8 cellular contexts compared by ENCODE assay signal in genomic region chr6:41424370-41425058, GRCh38.
DNase-seq lines count a peak whose midpoint lies in the region; ATAC-seq and TF ChIP-seq lines count a peak whose summit lies in the region.

No MANE protein-coding gene starts in this region.

- H3K9me3 Mint-ChIP-seq in activated naive CD4-positive, alpha-beta T cell treated with anti-CD3 and anti-CD28 coated beads, Interleukin-2, amount 10 ng/mL, durations not matched to agents 7 days and 5 days = peaks cover under 1% of the 10 kb centered on the region

- peaks cover 43% of the 10 kb centered on the region for H3K27me3 Mint-ChIP-seq in activated naive CD4-positive, alpha-beta T cell treated with anti-CD3 and anti-CD28 coated beads, Interleukin-2, amount 10 ng/mL, durations not matched to agents 7 days and 5 days

- peak; percentile 78 for DNase-seq in GM12865 (ENCODE audit: low read depth)
- DNase-seq in MV-4-11 (lab: John Stamatoyannopoulos, UW) = peak; percentile 64
- peak; percentile 63 for DNase-seq in SKM-1 (lab: John Stamatoyannopoulos, UW; ENCODE audit: unreplicated experiment)
- DNase-seq in activated naive CD4-positive, alpha-beta T cell treated with anti-CD3 and anti-CD28 coated beads, Interleukin-2, amount 10 ng/mL, durations not matched to agents 7 days and 5 days = peak; percentile 88
- DNase-seq in head of caudate nucleus = peak; percentile 38 to 97 (median 91)
- DNase-seq in prostate gland (ENCODE audit: low spot score) = peak; percentile 84
- peak; percentile 84 to 90 for DNase-seq in uterus

- H3K27me3 ChIP-seq in prostate gland (replicated peaks; ENCODE audit: insufficient read depth) = no peaks in the 10 kb centered on the region
- no peaks in the 10 kb centered on the region for H3K27me3 ChIP-seq in uterus

- H3K36me3 Mint-ChIP-seq in activated naive CD4-positive, alpha-beta T cell treated with anti-CD3 and anti-CD28 coated beads, Interleukin-2, amount 10 ng/mL, durations not matched to agents 7 days and 5 days = no peaks in the 10 kb centered on the region

- H3K4me3 Mint-ChIP-seq in activated naive CD4-positive, alpha-beta T cell treated with anti-CD3 and anti-CD28 coated beads, Interleukin-2, amount 10 ng/mL, durations not matched to agents 7 days and 5 days = no peak overlapping the region

- TF ChIP-seq CTCF in GM12865 (IDR thresholded peaks at IDR 0.05; ENCODE audit: insufficient read depth, low read depth, low read length, missing control alignments) = peak; percentile 81
- peak; percentile 60 to 87 (median 81) for TF ChIP-seq CTCF in prostate gland (IDR thresholded peaks at IDR 0.05)
- peak; percentile 78 to 91 (median 84) for TF ChIP-seq CTCF in uterus (IDR thresholded peaks at IDR 0.05)

- H3K36me3 ChIP-seq in prostate gland (no peaks in the 10 kb centered on the region), uterus (no peaks in the 10 kb centered on the region)

- CTCF ChIA-PET in activated naive CD4-positive, alpha-beta T cell treated with anti-CD3 and anti-CD28 coated beads, Interleukin-2, amount 10 ng/mL, durations not matched to agents 7 days and 5 days (lab: Charles Lee) = interaction anchor here (0.6 to 3.0 kb wide), 25 partner anchors 8 to 259 kb away, joined by 3 to 42 read pairs (median 4); no protein-coding TSS in a partner anchor

- peaks cover 8% of the 10 kb centered on the region for H3K4me1 ChIP-seq in prostate gland (replicated peaks)
- H3K4me1 ChIP-seq in uterus = peaks cover 0 to 3% of the 10 kb centered on the region in 2 donors

- intact Hi-C loops in head of caudate nucleus (cut with DNase I) = loop anchor here (5.0 to 10.0 kb wide), 3 partner anchors 123 to 260 kb away; partner anchors contain the start of gene FOXP4
- intact Hi-C loops in prostate gland (cut with DNase I) = loop anchor here (1.0 to 5.0 kb wide), 4 partner anchors 33 to 123 kb away; partner anchors contain the start of gene FOXP4
- intact Hi-C loops in uterus (cut with DNase I; ENCODE audit: low total_unique reads) = loop anchor here (5.0 kb wide), 1 partner anchor 173 kb away; no protein-coding TSS in a partner anchor

- peaks cover 9% of the 10 kb centered on the region for H3K4me1 Mint-ChIP-seq in activated naive CD4-positive, alpha-beta T cell treated with anti-CD3 and anti-CD28 coated beads, Interleukin-2, amount 10 ng/mL, durations not matched to agents 7 days and 5 days

- WGBS in prostate gland = 14% methylated on average over 4 of the region's 4 CpGs

- no peak overlapping the region for H3K27ac Mint-ChIP-seq in activated naive CD4-positive, alpha-beta T cell treated with anti-CD3 and anti-CD28 coated beads, Interleukin-2, amount 10 ng/mL, durations not matched to agents 7 days and 5 days

- TF ChIP-seq POLR2A in prostate gland (IDR thresholded peaks at IDR 0.05) = no peak
- TF ChIP-seq POLR2A in uterus (IDR thresholded peaks at IDR 0.05) = no peak
- no peak for TF ChIP-seq POLR2A in GM18505 (IDR thresholded peaks at IDR 0.05; ENCODE audit: borderline replicate concordance, extremely low read depth, insufficient read depth, insufficient read length)

- H3K9me3 ChIP-seq in prostate gland (no peaks in the 10 kb centered on the region), uterus (no peaks in the 10 kb centered on the region)

- no peak for ATAC-seq in GM18505 (IDR thresholded peaks at IDR 0.05; ENCODE audit: unreplicated experiment)

- H3K27ac ChIP-seq in prostate gland = no peak overlapping the region
- H3K27ac ChIP-seq in uterus = no peak overlapping the region

- no peak overlapping the region for H3K4me3 ChIP-seq in GM12865 (ENCODE audit: low read depth, low read length)
- no peak overlapping the region for H3K4me3 ChIP-seq in prostate gland
- no peak overlapping the region for H3K4me3 ChIP-seq in uterus
